ENCODE assay signal across 1 cellular context in genomic region chr1:33267468-33268205, GRCh38.
TF ChIP-seq lines count a peak whose summit lies in the region.

No MANE protein-coding gene starts in this region.

TF ChIP-seq in K562, 482 proteins besides CTCF, POLR2A, EP300 and RAD21:
- TF ChIP-seq ZNF444 (CRISPR knock-in tag; IDR thresholded peaks at IDR 0.05) (no peak), RBM25 (IDR thresholded peaks at IDR 0.05; ENCODE audit: low read depth, low read length, severe bottlenecking) (peak; percentile 96)
